In the genomic region with DNA sequence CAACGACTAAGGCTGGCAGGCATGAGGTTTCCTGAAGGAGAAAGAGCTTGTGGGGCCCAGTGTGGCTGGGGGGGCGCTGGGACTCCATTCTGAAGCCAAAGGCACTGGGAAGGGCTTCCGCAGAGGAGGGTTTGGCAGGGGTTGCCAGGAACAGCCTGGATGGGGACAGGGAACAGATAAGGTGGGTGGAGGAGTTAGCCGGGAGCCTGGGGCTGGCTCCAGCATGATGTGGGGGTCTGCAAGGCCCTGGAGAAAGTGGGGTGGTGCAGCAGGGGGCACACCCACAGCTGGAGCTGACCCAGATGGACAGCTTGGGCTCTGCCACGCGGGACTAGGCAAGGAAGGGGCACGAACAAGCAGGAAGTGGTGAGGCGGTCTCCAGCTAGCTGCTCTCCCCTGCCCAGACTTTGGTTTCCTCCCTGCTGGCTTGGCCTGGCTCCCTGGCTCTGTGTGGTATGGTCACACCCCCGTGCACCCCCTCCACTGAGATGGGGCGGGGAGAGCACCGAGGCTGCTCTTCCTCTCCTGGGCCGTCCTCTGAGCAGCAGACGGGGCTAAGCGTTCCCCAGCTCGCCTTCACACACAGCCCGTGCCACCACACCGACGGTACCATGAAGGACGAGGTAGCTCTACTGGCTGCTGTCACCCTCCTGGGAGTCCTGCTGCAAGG, we compare ENCODE assay signal across 8 cellular contexts. TPM values are rescaled to one million over a fixed set of nuclear protein-coding genes. Genes with fewer than 3 reads are reported as not detected.
A peak's percentile ranks its signal among the peaks of the same experiment; 100 is the strongest.
DNase-seq lines count a peak whose midpoint lies in the region; ATAC-seq and TF ChIP-seq lines count a peak whose summit lies in the region.

A gene with protein sequence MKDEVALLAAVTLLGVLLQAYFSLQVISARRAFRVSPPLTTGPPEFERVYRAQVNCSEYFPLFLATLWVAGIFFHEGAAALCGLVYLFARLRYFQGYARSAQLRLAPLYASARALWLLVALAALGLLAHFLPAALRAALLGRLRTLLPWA (plus strand): TSS at position 517 of the 670 bp plus-strand sequence. CDS start 95 bp downstream, at position 612.

- H3K79me2 ChIP-seq in mammary epithelial cell (ENCODE audit: insufficient read depth, low read length), result no peaks in the 10 kb centered on the region

- CTCF ChIA-PET in mammary epithelial cell (lab: Charles Lee; ENCODE audit: low non-redundant PET), result no interaction called here

- H3K9ac ChIP-seq in mammary epithelial cell (ENCODE audit: insufficient read depth, low read length), result no peak within 1 kb of the TSS

- TF ChIP-seq CTCF in mammary epithelial cell (conservative IDR thresholded peaks at IDR 0.05 in 1 of 2, IDR thresholded peaks at IDR 0.05 in 1 of 2; ENCODE audit: extremely low read depth in 1 of 2, insufficient read depth in 1 of 2, low read depth in 1 of 2, low read length in 2 of 2) (no peak), stomach (IDR thresholded peaks at IDR 0.05) (no peak)

- H3K4me3 ChIP-seq in mammary epithelial cell (replicated peaks in 1 of 3; ENCODE audit: insufficient read depth in 1 of 3, low read depth in 2 of 3, low read length in 3 of 3) (no peak within 1 kb of the TSS), stomach (peak within 1 kb of the TSS; percentile 3 to 75 (median 66)), HAP-1 (no peak within 1 kb of the TSS)

- H3K9me3 ChIP-seq in mammary epithelial cell (replicated peaks; ENCODE audit: insufficient read depth, low read length), result no peaks in the 10 kb centered on the region
- no peaks in the 10 kb centered on the region for H3K9me3 ChIP-seq in stomach
- H3K9me3 ChIP-seq in HAP-1, result no peaks in the 10 kb centered on the region

- in situ Hi-C loops in mammary epithelial cell (cut with MboI; ENCODE audit: low sequenced_read_pairs in 2 of 2), result no loop called here
- in situ Hi-C loops in HAP-1 (cut with MboI; ENCODE audit: low sequenced_read_pairs), result no loop called here

- BruUV-seq in mammary epithelial cell (replicated peaks; lab: Mats Ljungman, UMichigan), result no TSS peak

- 50% methylated on average over 2 of the region's 19 CpGs for WGBS in mammary epithelial cell (ENCODE audit: low coverage, missing lambda C conversion rate)
- WGBS in stomach, 5 donors, result 6 to 29% (median 11%) methylated on average over 15 to 19 of the region's 19 CpGs

- H3K36me3 ChIP-seq in mammary epithelial cell (ENCODE audit: insufficient read depth, low read length) (peaks cover 3% of the 10 kb centered on the region), stomach (peaks cover 16 to 21% (median 18%) of the 10 kb centered on the region in 4 donors), HAP-1 (replicated peaks) (peaks cover 21% of the 10 kb centered on the region)

- H3K4me1 ChIP-seq in mammary epithelial cell (ENCODE audit: insufficient read depth, low read length) (peaks cover 42% of the 10 kb centered on the region), stomach (peaks cover 38 to 62% (median 55%) of the 10 kb centered on the region in 4 donors), HAP-1 (peaks cover 10% of the 10 kb centered on the region)

- TF ChIP-seq EP300 in stomach (IDR thresholded peaks at IDR 0.05), result no peak

- H3K27ac ChIP-seq in mammary epithelial cell (ENCODE audit: insufficient read depth, low read depth, low read length) (no peak within 1 kb of the TSS), layer of hippocampus (ENCODE audit: low read depth, low read length) (peak within 1 kb of the TSS; percentile 75), stomach (peak within 1 kb of the TSS; percentile 34 to 91 (median 87))

- no peaks in the 10 kb centered on the region for H4K20me1 ChIP-seq in mammary epithelial cell (ENCODE audit: insufficient read depth, low read length)

- ATAC-seq in GM18909 (IDR thresholded peaks at IDR 0.05; ENCODE audit: poor library complexity, unreplicated experiment) (peak; percentile 30), HG03565 (IDR thresholded peaks at IDR 0.05; ENCODE audit: unreplicated experiment) (no peak)

- DNase-seq in SKM-1 treated with dmso at 0.1 percent for 144 hours (lab: John Stamatoyannopoulos, UW; ENCODE audit: unreplicated experiment), result peak; percentile 90
- DNase-seq in mammary epithelial cell, result no peak
- peak; percentile 71 for DNase-seq in stomach
- no peak for DNase-seq in HAP-1 (ENCODE audit: low spot score in 2 of 2)
- DNase-seq in HuH-7 (ENCODE audit: low spot score), result no peak

- H3K27me3 ChIP-seq in mammary epithelial cell (ENCODE audit: insufficient read depth, low read length), result no peaks in the 10 kb centered on the region
- H3K27me3 ChIP-seq in layer of hippocampus (ENCODE audit: control insufficient read depth, insufficient read depth, low read length), result no peaks in the 10 kb centered on the region
- no peaks in the 10 kb centered on the region for H3K27me3 ChIP-seq in stomach
- H3K27me3 ChIP-seq in HAP-1 (ENCODE audit: low read depth), result no peaks in the 10 kb centered on the region

- intact Hi-C loops in mammary epithelial cell (cut with micrococcal nuclease) (loop anchor here (10.0 kb wide), 1 partner anchor 119 kb away; no protein-coding TSS in a partner anchor), stomach (cut with DNase I; ENCODE audit: low total_unique reads) (no loop called here)

- no peak for TF ChIP-seq POLR2A in stomach (IDR thresholded peaks at IDR 0.05)

- H3K4me2 ChIP-seq in mammary epithelial cell (ENCODE audit: insufficient read depth, low read depth, low read length), result peak within 1 kb of the TSS; percentile 97

- dilution Hi-C loops in mammary epithelial cell (cut with HindIII; ENCODE audit: low sequenced_read_pairs), result no loop called here

- H2AFZ ChIP-seq in mammary epithelial cell (ENCODE audit: low read depth, low read length), result no peak within 1 kb of the TSS

RNA-seq across cellular contexts. Expression of the gene that starts here (rescaled TPM):
- total RNA-seq in mammary epithelial cell (under 1 TPM; 0.50 to 0.82 TPM), stomach (10 to 100 TPM in 2 of 5 donors, 1 to 10 TPM in 2, not detected in 1; 5.0 to 21.0 (median 13.3) TPM)
- polyA plus RNA-seq in mammary epithelial cell (0.29 TPM), stomach (1 to 10 TPM; 3.3 to 8.4 (median 8.2) TPM)
- not detected for polyA minus RNA-seq in mammary epithelial cell

Comparison
In these comparisons a context has a peak if more than half of its experiments do, and no peak if none do; other contexts are left out.
1. DNase-seq: peak in SKM-1 treated with dmso at 0.1 percent for 144 hours (single experiment) and stomach (single experiment); none in mammary epithelial cell (single experiment), HAP-1 (0 of 2) and HuH-7 (single experiment).
2. H3K4me3 ChIP-seq: peak in stomach (4 of 4); none in mammary epithelial cell (0 of 3) and HAP-1 (single experiment).